ENCODE assay signal across 8 cellular contexts in the genomic region with DNA sequence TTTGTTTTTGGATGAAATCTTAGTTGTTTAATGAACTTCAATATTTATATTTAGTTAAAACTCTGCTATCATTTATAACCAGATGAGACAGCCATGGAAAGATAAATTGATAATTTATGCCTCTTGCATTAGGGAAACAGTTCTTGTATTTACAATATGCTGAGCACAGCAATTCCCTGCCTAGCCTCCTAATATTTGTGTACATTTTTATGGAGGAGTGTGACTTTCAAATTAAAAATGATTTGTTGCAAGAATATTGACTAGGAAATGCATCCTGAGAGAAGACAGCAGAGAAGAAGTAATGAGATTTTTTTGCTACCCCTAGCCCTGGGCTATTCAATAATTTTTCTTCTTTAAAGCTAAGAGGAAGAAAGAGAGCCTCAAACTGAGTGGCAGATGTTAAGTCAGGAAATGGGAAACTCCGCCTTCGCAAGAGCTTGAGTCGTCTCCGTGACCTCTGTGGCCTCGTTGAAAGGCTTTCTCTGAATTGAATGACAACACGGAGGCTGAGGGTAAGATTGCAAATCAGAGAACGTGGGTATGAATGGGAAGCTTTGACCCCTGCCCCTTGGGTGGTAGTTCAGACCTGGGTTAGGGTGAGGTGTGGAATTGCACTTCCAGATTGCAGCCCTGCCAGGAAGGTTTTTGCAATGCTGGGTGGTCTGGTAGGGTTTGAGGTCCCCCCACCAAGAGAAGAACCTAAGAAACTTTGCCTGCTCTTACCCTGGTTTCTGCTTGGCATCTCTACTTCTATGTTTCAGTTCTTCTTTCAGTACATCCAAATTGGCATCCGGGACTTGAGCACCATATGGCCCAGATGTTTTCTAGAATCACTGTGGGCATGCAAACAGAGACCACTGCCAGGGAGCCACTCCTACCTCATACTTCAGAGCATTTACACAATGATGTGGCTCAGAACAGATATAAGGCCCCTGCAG.
DNase-seq lines count a peak whose midpoint lies in the region; ATAC-seq lines count a peak whose summit lies in the region.

No MANE protein-coding gene starts in this region.

- H4K8ac ChIP-seq in neuronal stem cell (ENCODE audit: low read depth, low read length): no peak overlapping the region

- no peak overlapping the region for H2AFZ ChIP-seq in neuronal stem cell (ENCODE audit: low read length)

- peaks cover 8 to 37% of the 10 kb centered on the region in 2 donors for H3K4me1 ChIP-seq in neuronal stem cell (ENCODE audit: control insufficient read depth in 2 of 2, insufficient read depth in 1 of 2, low read depth in 1 of 2, low read length in 2 of 2)

- no peak overlapping the region for H3K27ac Mint-ChIP-seq in activated CD4-positive, alpha-beta memory T cell treated with anti-CD3 and anti-CD28 coated beads for 36 hours

- H2BK12ac ChIP-seq in neuronal stem cell (ENCODE audit: low read length): no peak overlapping the region

- H2BK120ac ChIP-seq in neuronal stem cell (ENCODE audit: low read depth, low read length): no peak overlapping the region

- peaks cover 0 to 26% of the 10 kb centered on the region in 2 donors for H3K9me3 ChIP-seq in neuronal stem cell (replicated peaks in 1 of 2; ENCODE audit: control insufficient read depth in 2 of 2, insufficient read depth in 1 of 2, low read depth in 1 of 2, low read length in 2 of 2)

- no peak overlapping the region for H3K9ac ChIP-seq in neuronal stem cell (ENCODE audit: low read depth, low read length, poor library complexity)

- DNase-seq in HK-2 (ENCODE audit: unreplicated experiment): peak; percentile 16
- peak; percentile 46 for DNase-seq in activated CD4-positive, alpha-beta memory T cell treated with anti-CD3 and anti-CD28 coated beads for 36 hours
- DNase-seq in neuronal stem cell (ENCODE audit: low spot score): peak; percentile 78
- DNase-seq in ureter (ENCODE audit: low spot score): no peak
- DNase-seq in NCI-H2081 treated with DMSO at 0.1 percent for 48 hours (lab: John Stamatoyannopoulos, UW): no peak
- DNase-seq in SW480 (ENCODE audit: low spot score): no peak

- peaks cover 2% of the 10 kb centered on the region for H3K9me3 Mint-ChIP-seq in activated CD4-positive, alpha-beta memory T cell treated with anti-CD3 and anti-CD28 coated beads for 36 hours

- CTCF ChIA-PET in activated CD4-positive, alpha-beta memory T cell treated with anti-CD3 and anti-CD28 coated beads for 36 hours (lab: Charles Lee): no interaction called here

- H3K14ac ChIP-seq in neuronal stem cell (ENCODE audit: low read length): no peak overlapping the region

- H3K36me3 ChIP-seq in neuronal stem cell (replicated peaks in 1 of 2; ENCODE audit: control insufficient read depth in 2 of 2, insufficient read depth in 2 of 2, low read length in 2 of 2): no peaks in the 10 kb centered on the region

- WGBS in neuronal stem cell (ENCODE audit: extremely low coverage in 2 of 2, insufficient read length in 2 of 2, insufficient replicate concordance in 1 of 2), 2 donors: no CpG with 5 or more reads among the region's 8 CpGs

- peaks cover 9% of the 10 kb centered on the region for H3K4me1 Mint-ChIP-seq in activated CD4-positive, alpha-beta memory T cell treated with anti-CD3 and anti-CD28 coated beads for 36 hours (ENCODE audit: low read depth)

- H3K27me3 ChIP-seq in neuronal stem cell (ENCODE audit: control insufficient read depth in 3 of 3, insufficient read depth in 3 of 3, low read depth in 1 of 3, low read length in 3 of 3): no peaks in the 10 kb centered on the region

- H3K23ac ChIP-seq in neuronal stem cell (ENCODE audit: low read depth, low read length, poor library complexity): no peak overlapping the region

- H3K4me3 Mint-ChIP-seq in activated CD4-positive, alpha-beta memory T cell treated with anti-CD3 and anti-CD28 coated beads for 36 hours: no peak overlapping the region

- ATAC-seq in GM18508 (IDR thresholded peaks at IDR 0.05; ENCODE audit: insufficient read depth, unreplicated experiment) (peak; percentile 80), GM21528 (IDR thresholded peaks at IDR 0.05; ENCODE audit: low FRiP score, unreplicated experiment) (peak; percentile 90)

- H3K27ac ChIP-seq in neuronal stem cell (replicated peaks; ENCODE audit: low read length): no peak overlapping the region

- no peak overlapping the region for H2AK5ac ChIP-seq in neuronal stem cell (ENCODE audit: low read depth, low read length)

- POLR2A ChIA-PET in activated CD4-positive, alpha-beta memory T cell treated with anti-CD3 and anti-CD28 coated beads for 36 hours (lab: Charles Lee): no interaction called here

- no peak overlapping the region for H2BK15ac ChIP-seq in neuronal stem cell (ENCODE audit: low read length)

- no peak overlapping the region for H3K4me3 ChIP-seq in neuronal stem cell (ENCODE audit: low read length in 2 of 2)

- H3K18ac ChIP-seq in neuronal stem cell (ENCODE audit: low read length): no peak overlapping the region

- intact Hi-C loops in activated CD4-positive, alpha-beta memory T cell treated with anti-CD3 and anti-CD28 coated beads for 36 hours (cut with micrococcal nuclease): no loop called here

- H2BK5ac ChIP-seq in neuronal stem cell (ENCODE audit: low read length): no peak overlapping the region

- no peaks in the 10 kb centered on the region for H3K36me3 Mint-ChIP-seq in activated CD4-positive, alpha-beta memory T cell treated with anti-CD3 and anti-CD28 coated beads for 36 hours

- H3K4me2 ChIP-seq in neuronal stem cell (ENCODE audit: insufficient read depth, low read length, poor library complexity, severe bottlenecking): no peak overlapping the region

- H3K27me3 Mint-ChIP-seq in activated CD4-positive, alpha-beta memory T cell treated with anti-CD3 and anti-CD28 coated beads for 36 hours: no peaks in the 10 kb centered on the region

- H3K79me1 ChIP-seq in neuronal stem cell (ENCODE audit: low read depth, low read length): no peaks in the 10 kb centered on the region

- H4K91ac ChIP-seq in neuronal stem cell (ENCODE audit: low read depth, low read length, poor library complexity): no peak overlapping the region

- H3K4ac ChIP-seq in neuronal stem cell (ENCODE audit: low read length): no peak overlapping the region

Comparison
In these comparisons a context has a peak if more than half of its experiments do, and no peak if none do; other contexts are left out.
1. DNase-seq: peak in HK-2 (single experiment), activated CD4-positive, alpha-beta memory T cell treated with anti-CD3 and anti-CD28 coated beads for 36 hours (single experiment) and neuronal stem cell (single experiment); none in ureter (single experiment), NCI-H2081 treated with DMSO at 0.1 percent for 48 hours (single experiment) and SW480 (single experiment).